13 cellular contexts compared by ENCODE assay signal in the genomic region with DNA sequence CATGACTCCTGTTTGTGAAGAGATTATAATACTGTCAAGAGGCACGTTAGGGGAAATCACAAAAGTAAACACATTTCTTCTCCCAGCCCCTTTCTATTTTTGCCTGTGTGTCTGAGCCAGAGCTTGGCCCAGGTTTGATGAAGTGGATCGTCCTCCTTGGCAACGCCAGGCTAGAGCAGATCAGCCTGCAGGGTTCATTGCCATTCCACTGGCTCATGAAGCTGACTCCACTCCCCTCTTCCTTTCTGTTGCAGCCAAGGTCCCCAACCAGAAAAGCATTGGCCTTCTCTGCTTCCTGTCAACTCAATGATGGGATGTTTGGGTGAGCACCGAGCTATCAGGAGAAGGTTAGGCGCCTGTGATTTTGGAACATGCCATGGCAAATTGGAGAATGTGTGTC. TPM values are rescaled to one million over a fixed set of nuclear protein-coding genes. Genes with fewer than 3 reads are reported as not detected.
DNase-seq lines count a peak whose midpoint lies in the region; ATAC-seq and TF ChIP-seq lines count a peak whose summit lies in the region.
"Had no signal": no experiment of that assay in that cellular context is flagged by ENCODE, and none has a peak within 500 bp of the region (broad histone marks: within the 10 kb centered on the region; RNA-seq: fewer than 3 reads in every experiment).

No MANE protein-coding gene starts in this region.

- H3K27me3 ChIP-seq in MG63 (no peaks in the 10 kb centered on the region), adipocyte (replicated peaks; ENCODE audit: control insufficient read depth, insufficient read depth, low read length) (no peaks in the 10 kb centered on the region), right cardiac atrium (ENCODE audit: control insufficient read depth, insufficient read depth) (no peaks in the 10 kb centered on the region), spleen (replicated peaks in 1 of 7) (no peaks in the 10 kb centered on the region)

- H3K4me1 ChIP-seq in adipocyte (ENCODE audit: control insufficient read depth, insufficient read depth, low read length), result peaks cover 28% of the 10 kb centered on the region
- no peaks in the 10 kb centered on the region for H3K4me1 ChIP-seq in right cardiac atrium (ENCODE audit: control insufficient read depth, insufficient read depth, low read length)
- H3K4me1 ChIP-seq in spleen, result peaks cover 38 to 98% (median 93%) of the 10 kb centered on the region in 6 donors
- H3K4me1 ChIP-seq: HAP-1 had no signal

- intact Hi-C loops in right cardiac atrium (cut with DNase I) (loop anchor here in 3 of 4 donors (5.0 to 10.0 kb wide), 6 partner anchors 82 to 293 kb away; no protein-coding TSS in a partner anchor), spleen (cut with DNase I; ENCODE audit: low total_unique reads) (loop anchor here (10.0 kb wide), 1 partner anchor 85 kb away; no protein-coding TSS in a partner anchor)

- no peaks in the 10 kb centered on the region for H3K9me3 ChIP-seq in MG63
- H3K9me3 ChIP-seq in adipocyte (ENCODE audit: control insufficient read depth, low read length), result no peaks in the 10 kb centered on the region
- no peaks in the 10 kb centered on the region for H3K9me3 ChIP-seq in right cardiac atrium (ENCODE audit: control insufficient read depth, low read length)
- H3K9me3 ChIP-seq in spleen, result no peaks in the 10 kb centered on the region
- H3K9me3 ChIP-seq: HAP-1 had no signal

- peak; percentile 38 for DNase-seq in MG63
- DNase-seq in adipocyte (ENCODE audit: low read depth), result no peak
- no peak for DNase-seq in right cardiac atrium
- DNase-seq in spleen, result no peak
- DNase-seq in stimulated activated CD4-positive, alpha-beta T cell treated with anti-CD3 and anti-CD28 coated beads, Interleukin-15, amount 100 ng/mL, for 24 hours, result no peak
- DNase-seq: activated CD4-positive, alpha-beta T cell treated with anti-CD3 and anti-CD28 coated beads, Interleukin-2, amount 10 ng/mL, durations not matched to agents 24 days and 14 days; aorta; GDM1; NCI-H187 had no signal

- H3K9ac ChIP-seq in adipocyte (ENCODE audit: low read length), result no peak overlapping the region

- WGBS in right cardiac atrium, result 44% methylated on average over 5 of the region's 5 CpGs
- 59 to 76% (median 62%) methylated on average over 5 of the region's 5 CpGs for WGBS in spleen, 5 donors

- no peak for ATAC-seq in right cardiac atrium
- ATAC-seq in HG02840 (IDR thresholded peaks at IDR 0.05; ENCODE audit: low FRiP score, unreplicated experiment), result no peak
- ATAC-seq in HG03139 (IDR thresholded peaks at IDR 0.05; ENCODE audit: unreplicated experiment), result no peak
- ATAC-seq: Panc1 had no signal

- no peak for TF ChIP-seq CTCF in spleen (IDR thresholded peaks at IDR 0.05 in 8 of 11, conservative IDR thresholded peaks at IDR 0.05 in 3 of 11)

- H3K4me3 ChIP-seq in MG63, result peak overlapping the region; percentile 77
- peak overlapping the region; percentile 61 for H3K4me3 ChIP-seq in adipocyte (ENCODE audit: low read length)
- H3K4me3 ChIP-seq in right cardiac atrium (ENCODE audit: low read length), result peak overlapping the region; percentile 37
- peak overlapping the region; percentile 26 to 89 (median 64) for H3K4me3 ChIP-seq in spleen
- H3K4me3 ChIP-seq: HAP-1 had no signal

- H3K27ac ChIP-seq in right cardiac atrium (ENCODE audit: low read length), result peak overlapping the region; percentile 66
- peak overlapping the region in 7 of 8 donors; percentile 51 to 98 (median 94) for H3K27ac ChIP-seq in spleen

- TF ChIP-seq POLR2A in spleen (IDR thresholded peaks at IDR 0.05), result no peak

- H3K36me3 ChIP-seq in MG63 (peaks cover 46% of the 10 kb centered on the region), adipocyte (ENCODE audit: control insufficient read depth, insufficient read depth, low read length, severe bottlenecking) (no peaks in the 10 kb centered on the region), spleen (peaks cover 0 to 4% (median 0%) of the 10 kb centered on the region in 6 donors)
- H3K36me3 ChIP-seq: HAP-1 had no signal

RNA-seq across cellular contexts. Expression of a gene that starts 3.3 kb away (rescaled TPM):
- total RNA-seq in MG63 (2014; rRNA removed; shearing (Covaris generic); ENCODE audit: low replicate concordance), result 5.3 and 12.9 TPM in 2 replicates
- total RNA-seq in right cardiac atrium (1 to 10 TPM; 5.0 to 9.2 (median 7.9) TPM), spleen (10 to 100 TPM in 4 of 7 donors, 1 to 10 TPM in 3; 8.7 to 23.1 (median 14.9) TPM)
- polyA plus RNA-seq in right cardiac atrium (2.4 TPM), spleen (1 to 10 TPM; 1.2 to 3.1 (median 2.4) TPM)
